16 cellular contexts compared by ENCODE assay signal in genomic region chr16:28621756-28622155, GRCh38. TPM values are rescaled to one million over a fixed set of nuclear protein-coding genes. Genes with fewer than 3 reads are reported as not detected.
DNase-seq lines count a peak whose midpoint lies in the region; ATAC-seq and TF ChIP-seq lines count a peak whose summit lies in the region.
"Had no signal": no experiment of that assay in that cellular context is flagged by ENCODE, and none has a peak within 500 bp of the region (broad histone marks: within the 10 kb centered on the region; RNA-seq: fewer than 3 reads in every experiment).

No MANE protein-coding gene starts in this region.

- peaks cover 8% of the 10 kb centered on the region for H4K20me1 ChIP-seq in Loucy (ENCODE audit: insufficient read depth, low read length, poor library complexity, severe bottlenecking)

- TF ChIP-seq CTCF in Loucy (conservative IDR thresholded peaks at IDR 0.05; ENCODE audit: low read length) (no peak), foreskin keratinocyte (conservative IDR thresholded peaks at IDR 0.05) (no peak)

- H3K27ac Mint-ChIP-seq in activated naive CD4-positive, alpha-beta T cell treated with anti-CD3 and anti-CD28 coated beads, Interleukin-2, amount 10 ng/mL, durations not matched to agents 7 days and 5 days = peak overlapping the region; percentile 39
- peak overlapping the region in 1 of 2 donors; percentile 84 for H3K27ac Mint-ChIP-seq in activated naive CD4-positive, alpha-beta T cell treated with anti-CD3 and anti-CD28 coated beads, Interleukin-2, amount 50 U/mL, for 72 hours
- H3K27ac Mint-ChIP-seq in activated naive CD8-positive, alpha-beta T cell treated with anti-CD3 and anti-CD28 coated beads, Interleukin-2, amount 50 U/mL, for 24 hours = peak overlapping the region; percentile 69
- H3K27ac Mint-ChIP-seq in stimulated activated naive CD8-positive, alpha-beta T cell treated with anti-CD3 and anti-CD28 coated beads, Interleukin-15, amount 100 ng/mL, for 72 hours = peak overlapping the region; percentile 15 to 79

- H3K9me3 Mint-ChIP-seq in activated naive CD4-positive, alpha-beta T cell treated with anti-CD3 and anti-CD28 coated beads, Interleukin-2, amount 10 ng/mL, durations not matched to agents 7 days and 5 days = no peaks in the 10 kb centered on the region
- no peaks in the 10 kb centered on the region for H3K9me3 Mint-ChIP-seq in activated naive CD4-positive, alpha-beta T cell treated with anti-CD3 and anti-CD28 coated beads, Interleukin-2, amount 50 U/mL, for 72 hours
- H3K9me3 Mint-ChIP-seq in activated naive CD8-positive, alpha-beta T cell treated with anti-CD3 and anti-CD28 coated beads, Interleukin-2, amount 50 U/mL, for 24 hours = no peaks in the 10 kb centered on the region
- no peaks in the 10 kb centered on the region for H3K9me3 Mint-ChIP-seq in stimulated activated naive CD8-positive, alpha-beta T cell treated with anti-CD3 and anti-CD28 coated beads, Interleukin-15, amount 100 ng/mL, for 72 hours

- peaks cover 17% of the 10 kb centered on the region for H3K4me1 Mint-ChIP-seq in activated naive CD4-positive, alpha-beta T cell treated with anti-CD3 and anti-CD28 coated beads, Interleukin-2, amount 10 ng/mL, durations not matched to agents 7 days and 5 days
- H3K4me1 Mint-ChIP-seq in activated naive CD8-positive, alpha-beta T cell treated with anti-CD3 and anti-CD28 coated beads, Interleukin-2, amount 50 U/mL, for 24 hours = peaks cover 21% of the 10 kb centered on the region
- H3K4me1 Mint-ChIP-seq in stimulated activated naive CD8-positive, alpha-beta T cell treated with anti-CD3 and anti-CD28 coated beads, Interleukin-15, amount 100 ng/mL, for 72 hours = peaks cover 30% of the 10 kb centered on the region

- no peak for ATAC-seq in activated naive CD4-positive, alpha-beta T cell treated with anti-CD3 and anti-CD28 coated beads, Interleukin-2, amount 50 U/mL, for 72 hours
- ATAC-seq in activated naive CD8-positive, alpha-beta T cell treated with anti-CD3 and anti-CD28 coated beads, Interleukin-2, amount 50 U/mL, for 24 hours = no peak
- no peak for ATAC-seq in stimulated activated naive CD8-positive, alpha-beta T cell treated with anti-CD3 and anti-CD28 coated beads, Interleukin-15, amount 100 ng/mL, for 72 hours
- ATAC-seq in foreskin keratinocyte = no peak

- H2AFZ ChIP-seq in Loucy (ENCODE audit: low read length) = no peak overlapping the region

- H3F3A ChIP-seq in Loucy (ENCODE audit: low read depth) = no peaks in the 10 kb centered on the region

- H3K9me2 ChIP-seq in Loucy (replicated peaks; ENCODE audit: low read depth, low read length) = no peaks in the 10 kb centered on the region

- DNase-seq in activated naive CD4-positive, alpha-beta T cell treated with anti-CD3 and anti-CD28 coated beads, Interleukin-2, amount 10 ng/mL, durations not matched to agents 7 days and 5 days = no peak
- no peak for DNase-seq in activated naive CD4-positive, alpha-beta T cell treated with anti-CD3 and anti-CD28 coated beads, Interleukin-2, amount 50 U/mL, for 72 hours (ENCODE audit: low spot score in 2 of 2)
- no peak for DNase-seq in activated naive CD8-positive, alpha-beta T cell treated with anti-CD3 and anti-CD28 coated beads, Interleukin-2, amount 50 U/mL, for 24 hours
- DNase-seq in stimulated activated naive CD8-positive, alpha-beta T cell treated with anti-CD3 and anti-CD28 coated beads, Interleukin-15, amount 100 ng/mL, for 72 hours = no peak
- no peak for DNase-seq in ecto neural progenitor cell (ENCODE audit: low spot score)
- no peak for DNase-seq in foreskin keratinocyte
- DNase-seq in NCI-H1417 (lab: John Stamatoyannopoulos, UW) = no peak
- DNase-seq: adrenal gland, DND-41, heart left ventricle, NCI-H1436, thyroid gland had no signal

- no peaks in the 10 kb centered on the region for H3K36me3 ChIP-seq in Loucy (ENCODE audit: insufficient read depth, low read length)
- H3K36me3 ChIP-seq: thyroid gland had no signal

- CTCF ChIA-PET in activated naive CD4-positive, alpha-beta T cell treated with anti-CD3 and anti-CD28 coated beads, Interleukin-2, amount 10 ng/mL, durations not matched to agents 7 days and 5 days (lab: Charles Lee) = no interaction called here

- peak overlapping the region; percentile 83 for H3K4me3 ChIP-seq in Loucy (ENCODE audit: low read length, poor library complexity, severe bottlenecking)
- H3K4me3 ChIP-seq: thyroid gland had no signal

- H3K4me1 ChIP-seq in Loucy (ENCODE audit: insufficient read depth, low read length, poor library complexity, severe bottlenecking) = peaks cover 20% of the 10 kb centered on the region
- H3K4me1 ChIP-seq in foreskin keratinocyte = no peaks in the 10 kb centered on the region

- peak overlapping the region; percentile 74 for H3K4me3 Mint-ChIP-seq in activated naive CD4-positive, alpha-beta T cell treated with anti-CD3 and anti-CD28 coated beads, Interleukin-2, amount 10 ng/mL, durations not matched to agents 7 days and 5 days
- peak overlapping the region; percentile 87 for H3K4me3 Mint-ChIP-seq in activated naive CD8-positive, alpha-beta T cell treated with anti-CD3 and anti-CD28 coated beads, Interleukin-2, amount 50 U/mL, for 24 hours
- H3K4me3 Mint-ChIP-seq in stimulated activated naive CD8-positive, alpha-beta T cell treated with anti-CD3 and anti-CD28 coated beads, Interleukin-15, amount 100 ng/mL, for 72 hours = peak overlapping the region; percentile 92 to 96

- no peaks in the 10 kb centered on the region for H3K9me3 ChIP-seq in Loucy (ENCODE audit: insufficient read depth, low read depth, low read length)
- H3K9me3 ChIP-seq: adrenal gland, heart left ventricle, thyroid gland had no signal

- peak overlapping the region; percentile 78 for H3K4me2 ChIP-seq in Loucy (ENCODE audit: low read depth, low read length, poor library complexity, severe bottlenecking)

- H3K36me3 Mint-ChIP-seq in activated naive CD4-positive, alpha-beta T cell treated with anti-CD3 and anti-CD28 coated beads, Interleukin-2, amount 10 ng/mL, durations not matched to agents 7 days and 5 days = peaks cover 11% of the 10 kb centered on the region
- no peaks in the 10 kb centered on the region for H3K36me3 Mint-ChIP-seq in activated naive CD4-positive, alpha-beta T cell treated with anti-CD3 and anti-CD28 coated beads, Interleukin-2, amount 50 U/mL, for 72 hours
- H3K36me3 Mint-ChIP-seq in activated naive CD8-positive, alpha-beta T cell treated with anti-CD3 and anti-CD28 coated beads, Interleukin-2, amount 50 U/mL, for 24 hours (ENCODE audit: low read depth) = peaks cover 11% of the 10 kb centered on the region

- no peak overlapping the region for H3K27ac ChIP-seq in foreskin keratinocyte

- peak overlapping the region; percentile 92 for H3K9ac ChIP-seq in Loucy (ENCODE audit: low read depth, low read length, poor library complexity, severe bottlenecking)

- H3K27me3 ChIP-seq in Loucy (ENCODE audit: insufficient read depth, low read length, poor library complexity, severe bottlenecking) (no peaks in the 10 kb centered on the region), foreskin keratinocyte (no peaks in the 10 kb centered on the region)
- H3K27me3 ChIP-seq: adrenal gland, thyroid gland had no signal

- H3K27me3 Mint-ChIP-seq in activated naive CD4-positive, alpha-beta T cell treated with anti-CD3 and anti-CD28 coated beads, Interleukin-2, amount 10 ng/mL, durations not matched to agents 7 days and 5 days = peaks cover 8% of the 10 kb centered on the region
- no peaks in the 10 kb centered on the region for H3K27me3 Mint-ChIP-seq in activated naive CD8-positive, alpha-beta T cell treated with anti-CD3 and anti-CD28 coated beads, Interleukin-2, amount 50 U/mL, for 24 hours
- no peaks in the 10 kb centered on the region for H3K27me3 Mint-ChIP-seq in stimulated activated naive CD8-positive, alpha-beta T cell treated with anti-CD3 and anti-CD28 coated beads, Interleukin-15, amount 100 ng/mL, for 72 hours

- H3K79me2 ChIP-seq in Loucy (ENCODE audit: insufficient read depth, low read length) = peaks cover 36% of the 10 kb centered on the region

RNA-seq across cellular contexts. Expression of gene SULT1A1, which starts 11.9 kb away (rescaled TPM):
- 10 to 100 TPM in 1 of 2 donors, 1 to 10 TPM in 1; 8.2 to 15.6 TPM for total RNA-seq in activated naive CD4-positive, alpha-beta T cell treated with anti-CD3 and anti-CD28 coated beads, Interleukin-2, amount 50 U/mL, for 72 hours
- 1.6 and 1.8 TPM in 2 replicates for total RNA-seq in foreskin keratinocyte
- polyA plus RNA-seq in foreskin keratinocyte = 1.8 TPM in 2 replicates

RNA-seq across cellular contexts. Expression of gene NPIPB8, which starts 16.1 kb away (rescaled TPM):
- total RNA-seq in activated naive CD4-positive, alpha-beta T cell treated with anti-CD3 and anti-CD28 coated beads, Interleukin-2, amount 50 U/mL, for 72 hours = under 1 TPM in 1 of 2 donors, not detected in 1; 0.36 TPM
- 0.46 and 0.48 TPM in 2 replicates for total RNA-seq in foreskin keratinocyte
- polyA plus RNA-seq in foreskin keratinocyte = not detected in 2 replicates
- total RNA-seq: adrenal gland, chondrocyte, HT1080, NCI-H460 had no signal
- polyA plus RNA-seq: adrenal gland had no signal

RNA-seq across cellular contexts. Expression of gene SULT1A2, which starts 24.9 kb away (rescaled TPM):
- total RNA-seq in activated naive CD4-positive, alpha-beta T cell treated with anti-CD3 and anti-CD28 coated beads, Interleukin-2, amount 50 U/mL, for 72 hours = under 1 TPM; 0.30 to 0.54 TPM
- 0.25 TPM in 1 of 2 replicates, not detected in the other for total RNA-seq in foreskin keratinocyte
- 0.06 TPM in 2 replicates for polyA plus RNA-seq in foreskin keratinocyte
- total RNA-seq: chondrocyte, HT1080 had no signal
